23 cellular contexts compared by ENCODE assay signal in the genomic region with DNA sequence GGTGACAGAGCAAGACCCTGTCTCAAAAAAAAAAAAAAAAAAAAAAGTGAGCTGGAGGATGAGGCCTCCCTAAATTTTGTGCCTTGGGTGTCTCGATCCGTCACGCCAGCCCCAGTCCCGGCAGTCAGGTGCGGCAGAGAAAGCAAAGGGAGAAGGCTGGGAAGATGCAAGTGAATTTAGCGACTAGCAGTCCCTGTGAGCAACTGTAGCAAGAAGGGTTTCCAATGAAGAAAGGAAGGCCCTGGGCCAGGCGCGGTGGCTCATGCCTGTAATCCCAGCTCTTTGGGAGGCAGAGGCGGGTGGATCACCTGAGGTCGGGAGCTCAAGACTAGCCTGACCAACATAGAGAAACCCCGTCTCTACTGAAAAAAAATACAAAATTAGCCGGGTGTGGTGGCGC. TPM values are rescaled to one million over a fixed set of nuclear protein-coding genes. Genes with fewer than 3 reads are reported as not detected.
DNase-seq lines count a peak whose midpoint lies in the region; ATAC-seq, FAIRE-seq and TF ChIP-seq lines count a peak whose summit lies in the region.
"Had no signal": no experiment of that assay in that cellular context is flagged by ENCODE, and none has a peak within 500 bp of the region (broad histone marks: within the 10 kb centered on the region; RNA-seq: fewer than 3 reads in every experiment).

No MANE protein-coding gene starts in this region.

- TF ChIP-seq EP300 in HepG2 (IDR thresholded peaks at IDR 0.05; ENCODE audit: low read depth in 2 of 2, low read length in 2 of 2), result no peak
- no peak for TF ChIP-seq EP300 in HepG2 (CRISPR knock-in tag; IDR thresholded peaks at IDR 0.05; ENCODE audit: borderline replicate concordance)

- H3K79me2 ChIP-seq in HepG2 (ENCODE audit: insufficient read depth, low read length) (peaks cover 24% of the 10 kb centered on the region), OCI-LY3 (ENCODE audit: low read length) (peaks cover 18% of the 10 kb centered on the region)

- CTCF ChIA-PET in HepG2 (lab: Yijun Ruan, JAX; ENCODE audit: low intra/inter-chr PET ratio, low total read pairs), result no interaction called here

- H4K20me1 ChIP-seq in HepG2 (ENCODE audit: insufficient read depth, low read length), result no peaks in the 10 kb centered on the region
- H4K20me1 ChIP-seq in OCI-LY3 (ENCODE audit: insufficient read depth, low read length), result no peaks in the 10 kb centered on the region

- H3K27me3 ChIP-seq in HepG2 (ENCODE audit: control insufficient read depth in 1 of 2, insufficient read depth in 2 of 2, low read length in 2 of 2), result no peaks in the 10 kb centered on the region; a peak in 1 of 5 replicates
- no peaks in the 10 kb centered on the region for H3K27me3 ChIP-seq in right lobe of liver
- H3K27me3 ChIP-seq in OCI-LY3 (ENCODE audit: low read depth, low read length), result no peaks in the 10 kb centered on the region
- no peaks in the 10 kb centered on the region for H3K27me3 ChIP-seq in vagina
- H3K27me3 ChIP-seq: Peyer's patch, SJSA1 had no signal

- no peak overlapping the region for H3K4me3 Mint-ChIP-seq in mesothelial cell of epicardium
- H3K4me3 Mint-ChIP-seq: CD4-positive, alpha-beta T cell had no signal

- H3K9me3 ChIP-seq in HepG2 (ENCODE audit: low read length) (no peaks in the 10 kb centered on the region), right lobe of liver (no peaks in the 10 kb centered on the region), OCI-LY3 (ENCODE audit: insufficient read depth, low read length) (no peaks in the 10 kb centered on the region), vagina (no peaks in the 10 kb centered on the region)
- H3K9me3 ChIP-seq: Caco-2, Peyer's patch, SJSA1 had no signal

- ATAC-seq in HepG2 (no peak), right lobe of liver (no peak), GM21447 (IDR thresholded peaks at IDR 0.05; ENCODE audit: unreplicated experiment) (no peak)

- TF ChIP-seq CTCF in HepG2 (CRISPR knock-in tag; IDR thresholded peaks at IDR 0.05) (no peak), right lobe of liver (IDR thresholded peaks at IDR 0.05) (no peak), OCI-LY3 (IDR thresholded peaks at IDR 0.05; ENCODE audit: low read depth, low read length) (no peak), mesothelial cell of epicardium (IDR thresholded peaks at IDR 0.05; ENCODE audit: unreplicated experiment) (no peak), vagina (IDR thresholded peaks at IDR 0.05) (no peak)

- H3K9ac ChIP-seq in HepG2 (ENCODE audit: insufficient read depth, low read depth, low read length) (no peak overlapping the region), OCI-LY3 (ENCODE audit: low read length) (no peak overlapping the region)

- in situ Hi-C loops in HepG2 (cut with HindIII; ENCODE audit: extremely low pct_ligation_motif_present, low pct_unique_long_range_greater_than_20kb), result no loop called here

- TF ChIP-seq POLR2A in HepG2 (IDR thresholded peaks at IDR 0.05; ENCODE audit: insufficient read depth in 1 of 2, low read depth in 2 of 2, low read length in 2 of 2), result no peak
- no peak for TF ChIP-seq POLR2A in right lobe of liver (IDR thresholded peaks at IDR 0.05)
- no peak for TF ChIP-seq POLR2A in vagina (IDR thresholded peaks at IDR 0.05)

- intact Hi-C loops in HepG2 (cut with micrococcal nuclease; ENCODE audit: unreplicated experiment), result no loop called here
- intact Hi-C loops in right lobe of liver (cut with DNase I), result no loop called here
- intact Hi-C loops in vagina (cut with DNase I), result no loop called here

- H3K4me3 ChIP-seq in HepG2 (replicated peaks in 1 of 3; ENCODE audit: insufficient read depth in 1 of 3, low read depth in 2 of 3, low read length in 3 of 3) (no peak overlapping the region), right lobe of liver (no peak overlapping the region), OCI-LY3 (ENCODE audit: low read length) (no peak overlapping the region), vagina (no peak overlapping the region)
- H3K4me3 ChIP-seq: Peyer's patch, SJSA1 had no signal

- H3K36me3 Mint-ChIP-seq in mesothelial cell of epicardium, result peaks cover 5% of the 10 kb centered on the region

- H3K4me2 ChIP-seq in HepG2 (ENCODE audit: low read depth, low read length), result no peak overlapping the region
- H3K4me2 ChIP-seq in OCI-LY3 (ENCODE audit: low read length), result no peak overlapping the region

- no TSS peak for BruUV-seq in HepG2 (replicated peaks; lab: Mats Ljungman, UMichigan)

- H3K36me3 ChIP-seq in HepG2 (replicated peaks in 1 of 2; ENCODE audit: control insufficient read depth in 1 of 2, insufficient read depth in 2 of 2, low read length in 2 of 2), result peaks cover 0 to 5% of the 10 kb centered on the region in 2 experiments; a peak in 2 of 5 replicates
- H3K36me3 ChIP-seq in right lobe of liver, result no peaks in the 10 kb centered on the region
- H3K36me3 ChIP-seq in OCI-LY3 (replicated peaks; ENCODE audit: low read depth, low read length), result peaks cover 10% of the 10 kb centered on the region
- H3K36me3 ChIP-seq in vagina, result no peaks in the 10 kb centered on the region
- H3K36me3 ChIP-seq: Peyer's patch, SJSA1 had no signal

- TF ChIP-seq RAD21 in HepG2 (CRISPR knock-in tag; IDR thresholded peaks at IDR 0.05), result no peak

- H3K4me1 ChIP-seq in HepG2 (ENCODE audit: insufficient read depth, low read length) (peaks cover 67% of the 10 kb centered on the region), right lobe of liver (peaks cover 0 to 10% (median 0%) of the 10 kb centered on the region in 4 donors), OCI-LY3 (ENCODE audit: low read length) (peaks cover 37% of the 10 kb centered on the region), vagina (peaks cover 18% of the 10 kb centered on the region)
- H3K4me1 ChIP-seq: SJSA1 had no signal

- no peak overlapping the region for H2AFZ ChIP-seq in HepG2 (ENCODE audit: low read length)
- H2AFZ ChIP-seq in OCI-LY3 (ENCODE audit: low read depth, low read length), result no peak overlapping the region

- H3K27ac ChIP-seq in HepG2 (ENCODE audit: extremely low read length, insufficient read depth, low read length) (no peak overlapping the region), right lobe of liver (no peak overlapping the region), OCI-LY3 (ENCODE audit: low read length) (0 out of 2 replicates have a peak overlapping the region, but pooled peaks have one; percentile 18), vagina (no peak overlapping the region)
- H3K27ac ChIP-seq: Peyer's patch, SJSA1 had no signal

- DNase-seq in HepG2 (ENCODE audit: low spot score), result no peak
- DNase-seq in right lobe of liver, result no peak
- no peak for DNase-seq in mesothelial cell of epicardium (ENCODE audit: low spot score in 2 of 2, unreplicated experiment in 2 of 2)
- DNase-seq in SIG-M5 treated with dmso at 0.1 percent for 504 hours (lab: John Stamatoyannopoulos, UW; ENCODE audit: unreplicated experiment), result no peak
- DNase-seq in middle frontal gyrus (ENCODE audit: extremely low spot score, low spot score), result no peak
- DNase-seq in vagina (ENCODE audit: extremely low spot score in 2 of 2), result no peak
- DNase-seq: 8988T; AML-193; Caco-2; CD4-positive, alpha-beta T cell; DMS 273 treated with DMSO at 0.1 percent for 48 hours; DMS79 treated with DMSO at 0.1 percent for 48 hours; KBM-7; NCI-H1105 treated with DMSO at 0.1 percent for 48 hours; NCI-H2029 treated with DMSO at 0.1 percent for 48 hours; NCI-H226; NCI-H510A treated with DMSO at 0.1 percent for 48 hours; NCI-H748 treated with DMSO at 0.1 percent for 48 hours; NK-92 treated with Interleukin-12 subunit alpha and Interleukin-12 subunit beta, amount 100 ng/mL, for 24 hours; Peyer's patch had no signal

- FAIRE-seq in HepG2 (lab: Jason Lieb, UNC), result no peak

- H3K27ac Mint-ChIP-seq in mesothelial cell of epicardium, result peak overlapping the region; percentile 40

- POLR2A ChIA-PET in HepG2 (lab: Yijun Ruan, JAX), result interaction anchor here (1.7 kb wide), 1 partner anchor 11 kb away, joined by 8 read pairs; no protein-coding TSS in a partner anchor

- H3K9me3 Mint-ChIP-seq in mesothelial cell of epicardium, result no peaks in the 10 kb centered on the region
- H3K9me3 Mint-ChIP-seq: CD4-positive, alpha-beta T cell had no signal

- 97% methylated on average over 13 of the region's 13 CpGs for WGBS in HepG2 (ENCODE audit: low lambda C conversion rate)
- 98% methylated on average over 5 of the region's 13 CpGs for WGBS in right lobe of liver (ENCODE audit: insufficient coverage, low coverage, low lambda C conversion rate, missing lambda C conversion rate)

- peaks cover 22% of the 10 kb centered on the region for H3K4me1 Mint-ChIP-seq in mesothelial cell of epicardium

- no peaks in the 10 kb centered on the region for H3K27me3 Mint-ChIP-seq in mesothelial cell of epicardium (ENCODE audit: low read depth)
- H3K27me3 Mint-ChIP-seq: CD4-positive, alpha-beta T cell had no signal

RNA-seq across cellular contexts. Expression of a gene that starts 2.0 kb away (rescaled TPM):
- 218 and 244 TPM in 2 replicates for total RNA-seq in HepG2 (2016; rRNA removed; fragmentation: Illumina TruSeq; extraction: Trizol)
- 87.1 and 92.9 TPM in 2 replicates for total RNA-seq in HepG2 (2016; cell fraction: cytosol; rRNA removed; fragmentation: Illumina TruSeq; extraction: Trizol; ENCODE audit: low read depth)
- total RNA-seq in HepG2 (2016; cell fraction: insoluble cytoplasmic fraction; rRNA removed; fragmentation: Illumina TruSeq; extraction: Trizol), result 223 and 253 TPM in 2 replicates
- total RNA-seq in HepG2 (2016; cell fraction: membrane; rRNA removed; fragmentation: Illumina TruSeq; extraction: Trizol), result 152 and 159 TPM in 2 replicates
- 99.3 and 115 TPM in 2 replicates for total RNA-seq in HepG2 (2016; cell fraction: nucleus; rRNA removed; fragmentation: Illumina TruSeq; extraction: Trizol)
- polyA plus RNA-seq in HepG2 (2011; rRNA removed), result 130 and 137 TPM in 2 replicates
- 103 and 170 TPM in 2 replicates for polyA plus RNA-seq in HepG2 (2011; cell fraction: cytosol; rRNA removed)
- polyA plus RNA-seq in HepG2 (2011; cell fraction: nucleus; rRNA removed), result 80.0 and 88.2 TPM in 2 replicates
- polyA plus RNA-seq in HepG2 (2012), result 123 and 130 TPM in 2 replicates
- polyA plus RNA-seq in HepG2 (2016; cell fraction: cytosol; fragmentation: Illumina TruSeq; extraction: Trizol; ENCODE audit: low read depth), result 105 and 118 TPM in 2 replicates
- polyA plus RNA-seq in HepG2 (2016; cell fraction: insoluble cytoplasmic fraction; fragmentation: Illumina TruSeq; extraction: Trizol; ENCODE audit: low read depth), result 245 and 255 TPM in 2 replicates
- 133 and 135 TPM in 2 replicates for polyA plus RNA-seq in HepG2 (2016; cell fraction: membrane; fragmentation: Illumina TruSeq; extraction: Trizol; ENCODE audit: low read depth)
- polyA plus RNA-seq in HepG2 (2016; cell fraction: nucleus; fragmentation: Illumina TruSeq; extraction: Trizol; ENCODE audit: insufficient read depth, low read depth), result 215 and 218 TPM in 2 replicates
- polyA minus RNA-seq in HepG2 (2011; rRNA and poly(A)+ RNA removed; ENCODE audit: low replicate concordance), result 1.2 and 248 TPM in 2 replicates
- polyA minus RNA-seq in HepG2 (2011; cell fraction: cytosol; rRNA and poly(A)+ RNA removed), result 160 and 171 TPM in 2 replicates
- polyA minus RNA-seq in HepG2 (2011; cell fraction: nucleus; rRNA and poly(A)+ RNA removed), result 30.1 and 34.9 TPM in 2 replicates
- 100 to 1,000 TPM in 5 of 6 experiments, 10 to 100 TPM in 1; 95.2 to 154 (median 128) TPM for total RNA-seq in right lobe of liver
- 326 to 330 TPM (median 328 TPM) in 3 replicates for total RNA-seq in mesothelial cell of epicardium
- total RNA-seq in vagina, result 13.8 TPM

RNA-seq across cellular contexts. Expression of a gene that starts 13.9 kb away (rescaled TPM):
- 0.22 and 0.38 TPM in 2 replicates for total RNA-seq in HepG2 (2016; rRNA removed; fragmentation: Illumina TruSeq; extraction: Trizol)
- total RNA-seq in HepG2 (2016; cell fraction: cytosol; rRNA removed; fragmentation: Illumina TruSeq; extraction: Trizol; ENCODE audit: low read depth), result 0.10 TPM in 1 of 2 replicates, not detected in the other
- total RNA-seq in HepG2 (2016; cell fraction: insoluble cytoplasmic fraction; rRNA removed; fragmentation: Illumina TruSeq; extraction: Trizol), result 0.10 and 0.35 TPM in 2 replicates
- 0.06 TPM in 1 of 2 replicates, not detected in the other for total RNA-seq in HepG2 (2016; cell fraction: membrane; rRNA removed; fragmentation: Illumina TruSeq; extraction: Trizol)
- total RNA-seq in HepG2 (2016; cell fraction: nucleus; rRNA removed; fragmentation: Illumina TruSeq; extraction: Trizol), result 0.28 and 0.34 TPM in 2 replicates
- polyA plus RNA-seq in HepG2 (2011; rRNA removed), result 1.6 and 3.8 TPM in 2 replicates
- polyA plus RNA-seq in HepG2 (2011; cell fraction: cytosol; rRNA removed), result 0.94 and 1.1 TPM in 2 replicates
- polyA plus RNA-seq in HepG2 (2011; cell fraction: nucleus; rRNA removed), result 1.1 and 2.5 TPM in 2 replicates
- 2.4 and 2.5 TPM in 2 replicates for polyA plus RNA-seq in HepG2 (2012)
- polyA plus RNA-seq in HepG2 (2016; cell fraction: cytosol; fragmentation: Illumina TruSeq; extraction: Trizol; ENCODE audit: low read depth), result 0.07 and 0.09 TPM in 2 replicates
- 0.25 and 0.39 TPM in 2 replicates for polyA plus RNA-seq in HepG2 (2016; cell fraction: insoluble cytoplasmic fraction; fragmentation: Illumina TruSeq; extraction: Trizol; ENCODE audit: low read depth)
- polyA plus RNA-seq in HepG2 (2016; cell fraction: membrane; fragmentation: Illumina TruSeq; extraction: Trizol; ENCODE audit: low read depth), result 0.13 and 0.23 TPM in 2 replicates
- polyA plus RNA-seq in HepG2 (2016; cell fraction: nucleus; fragmentation: Illumina TruSeq; extraction: Trizol; ENCODE audit: insufficient read depth, low read depth), result 0.44 and 1.1 TPM in 2 replicates
- polyA minus RNA-seq in HepG2 (2011; rRNA and poly(A)+ RNA removed; ENCODE audit: low replicate concordance), result 1.7 and 5.3 TPM in 2 replicates
- polyA minus RNA-seq in HepG2 (2011; cell fraction: cytosol; rRNA and poly(A)+ RNA removed), result 0.79 and 1.7 TPM in 2 replicates
- 0.52 and 1.4 TPM in 2 replicates for polyA minus RNA-seq in HepG2 (2011; cell fraction: nucleus; rRNA and poly(A)+ RNA removed)
- total RNA-seq in right lobe of liver, result 1 to 10 TPM in 4 of 6 experiments, under 1 TPM in 2; 0.60 to 3.3 (median 1.4) TPM
- total RNA-seq in mesothelial cell of epicardium, result 0.38 to 0.63 TPM (median 0.57 TPM) in 3 replicates
- total RNA-seq in vagina, result 7.4 TPM
- total RNA-seq: Caco-2, SJSA1 had no signal
